Comparison of ENCODE assay signal across 16 cellular contexts in genomic region chr9:4725706-4726442, GRCh38.
"Had no signal": no experiment of that assay in that cellular context is flagged by ENCODE, and none has a peak within 500 bp of the region (broad histone marks: within the 10 kb centered on the region; RNA-seq: fewer than 3 reads in every experiment).

No MANE protein-coding gene starts in this region.

- ATAC-seq: body of pancreas, WTC11 had no signal

- H3K4me3 Mint-ChIP-seq: naive B cell, WTC11 had no signal

- H3K9me3 Mint-ChIP-seq: WTC11 had no signal

- H3K27me3 ChIP-seq: body of pancreas, esophagus squamous epithelium, tibial artery had no signal

- DNase-seq: activated CD4-positive, alpha-beta T cell treated with anti-CD3 and anti-CD28 coated beads, Interleukin-2, amount 50 U/mL, for 4 hours; activated CD8-positive, alpha-beta memory T cell treated with anti-CD3 and anti-CD28 coated beads, Interleukin-2, amount 50 U/mL, for 4 hours; activated naive CD4-positive, alpha-beta T cell treated with Interleukin-2 at 50 U/mL for 16 hours; body of pancreas; cortex of kidney; effector CD4-positive, alpha-beta T cell; esophagus squamous epithelium; hippocampal formation; left ventricle myocardium inferior; naive B cell; stimulated activated CD4-positive, alpha-beta T cell treated with anti-CD3 and anti-CD28 coated beads, Interleukin-1b, Interleukin-23, amount 100 ng/mL, for 48 hours; tibial artery had no signal

- H3K9me3 ChIP-seq: body of pancreas, esophagus squamous epithelium, left ventricle myocardium inferior, tibial artery had no signal

- H3K27ac ChIP-seq: body of pancreas, esophagus squamous epithelium, left ventricle myocardium inferior, parathyroid adenoma, tibial artery had no signal

- H3K27me3 Mint-ChIP-seq: naive B cell had no signal

- H3K4me1 ChIP-seq: esophagus squamous epithelium, parathyroid adenoma, tibial artery had no signal

- H3K4me1 Mint-ChIP-seq: WTC11 had no signal

- FAIRE-seq: endothelial cell of umbilical vein, urothelium cell line had no signal

- H3K4me3 ChIP-seq: body of pancreas, esophagus squamous epithelium, left ventricle myocardium inferior, tibial artery had no signal

- H3K27ac Mint-ChIP-seq: naive B cell, WTC11 had no signal
